ENCODE assay signal across 8 cellular contexts in genomic region chr17:47978324-47978723, GRCh38. TPM values are rescaled to one million over a fixed set of nuclear protein-coding genes. Genes with fewer than 3 reads are reported as not detected.
DNase-seq lines count a peak whose midpoint lies in the region; ATAC-seq, FAIRE-seq and TF ChIP-seq lines count a peak whose summit lies in the region.

No MANE protein-coding gene starts in this region.

- H3K27me3 ChIP-seq in breast epithelium (no peaks in the 10 kb centered on the region), keratinocyte (ENCODE audit: control insufficient read depth, extremely low read depth, insufficient read depth, low read length) (no peaks in the 10 kb centered on the region)

- no peak for FAIRE-seq in keratinocyte (lab: Jason Lieb, UNC)

- H3K9me3 ChIP-seq in breast epithelium: no peaks in the 10 kb centered on the region
- H3K9me3 ChIP-seq in keratinocyte (ENCODE audit: control insufficient read depth, low read depth, low read length): no peaks in the 10 kb centered on the region

- H3K36me3 ChIP-seq in breast epithelium: no peaks in the 10 kb centered on the region
- H3K36me3 ChIP-seq in keratinocyte (ENCODE audit: control insufficient read depth in 2 of 2, extremely low read depth in 1 of 2, insufficient read depth in 2 of 2, low read length in 2 of 2): peaks cover 33 to 49% of the 10 kb centered on the region in 2 experiments

- H4K20me1 ChIP-seq in keratinocyte (ENCODE audit: control insufficient read depth, extremely low read depth, insufficient read depth, low read length): no peaks in the 10 kb centered on the region

- TF ChIP-seq CTCF in breast epithelium (IDR thresholded peaks at IDR 0.05): peak; percentile 29 to 65 (median 52)
- TF ChIP-seq CTCF in keratinocyte (optimal IDR thresholded peaks at IDR 0.05 in 1 of 3, IDR thresholded peaks at IDR 0.05 in 1 of 3, conservative IDR thresholded peaks at IDR 0.05 in 1 of 3; ENCODE audit: extremely low read depth in 1 of 3, insufficient read depth in 2 of 3, low read length in 3 of 3): peak; percentile 59 to 84 (median 71)

- dilution Hi-C loops in keratinocyte (cut with MboI; ENCODE audit: extremely low pct_ligation_motif_present, low sequenced_read_pairs): no loop called here

- H3K4me3 ChIP-seq in breast epithelium (no peak overlapping the region), keratinocyte (ENCODE audit: control insufficient read depth in 2 of 3, extremely low read depth in 1 of 3, insufficient read depth in 2 of 3, low read depth in 1 of 3, low read length in 3 of 3) (no peak overlapping the region)

- H3K9me1 ChIP-seq in keratinocyte (ENCODE audit: control insufficient read depth, extremely low read depth, insufficient read depth, low read length): no peaks in the 10 kb centered on the region

- H3K4me1 ChIP-seq in breast epithelium (no peaks in the 10 kb centered on the region), keratinocyte (ENCODE audit: control insufficient read depth, extremely low read depth, insufficient read depth, low read length) (no peaks in the 10 kb centered on the region)

- no peak overlapping the region for H2AFZ ChIP-seq in keratinocyte (ENCODE audit: control insufficient read depth, low read length)

- H3K4me2 ChIP-seq in keratinocyte (ENCODE audit: control insufficient read depth, extremely low read depth, insufficient read depth, low read depth, low read length): no peak overlapping the region

- no peak for TF ChIP-seq POLR2A in breast epithelium (IDR thresholded peaks at IDR 0.05)

- DNase-seq in DMS79 treated with DMSO at 0.1 percent for 48 hours (lab: John Stamatoyannopoulos, UW) (peak; percentile 18), DMS79 (lab: John Stamatoyannopoulos, UW) (no peak), NCI-H146 (lab: John Stamatoyannopoulos, UW) (peak; percentile 67), UCSD-AML1 (lab: John Stamatoyannopoulos, UW; ENCODE audit: unreplicated experiment) (peak; percentile 52), breast epithelium (ENCODE audit: low spot score in 2 of 2) (no peak), keratinocyte (ENCODE audit: low read depth, low spot score) (no peak)
- peak in 2 of 3 donors; percentile 5 to 21 for DNase-seq in stimulated activated CD4-positive, alpha-beta T cell treated with anti-CD3 and anti-CD28 coated beads, TNF-alpha, amount 100 ng/mL, for 1 hour (ENCODE audit: low read depth in 3 of 3, low spot score in 1 of 3)

- H3K27ac ChIP-seq in breast epithelium: no peak overlapping the region
- no peak overlapping the region for H3K27ac ChIP-seq in keratinocyte (ENCODE audit: control insufficient read depth, insufficient read depth, low read length)

- intact Hi-C loops in breast epithelium (cut with DNase I; ENCODE audit: low total_unique reads): no loop called here

- H3K9ac ChIP-seq in keratinocyte (ENCODE audit: control insufficient read depth, extremely low read depth, insufficient read depth, low read length): no peak overlapping the region

- H3K79me2 ChIP-seq in keratinocyte (ENCODE audit: control insufficient read depth, insufficient read depth, low read length): no peaks in the 10 kb centered on the region

- ATAC-seq in HG03139 (IDR thresholded peaks at IDR 0.05; ENCODE audit: unreplicated experiment): no peak

RNA-seq across cellular contexts. Expression of gene CDK5RAP3, which starts 7.4 kb away (rescaled TPM):
- total RNA-seq in breast epithelium: 100 to 1,000 TPM; 121 to 198 (median 183) TPM
- polyA plus RNA-seq in keratinocyte: 62.7 to 79.4 TPM (median 63.9 TPM) in 3 replicates
- polyA plus RNA-seq in keratinocyte (2011; ENCODE audit: low read depth): 69.5 TPM
- 24.8 and 26.8 TPM in 2 replicates for polyA plus RNA-seq in keratinocyte (2011; cell fraction: cytosol; rRNA removed)
- 316 and 363 TPM in 2 replicates for polyA plus RNA-seq in keratinocyte (2011; cell fraction: nucleus; rRNA removed)
- 58.2 and 79.6 TPM in 2 replicates for polyA plus RNA-seq in keratinocyte (2012; ENCODE audit: low replicate concordance)
- 39.3 to 66.2 TPM (median 50.9 TPM) in 3 replicates for polyA minus RNA-seq in keratinocyte
- 18.8 TPM for polyA minus RNA-seq in keratinocyte (2011; cell fraction: cytosol; rRNA and poly(A)+ RNA removed)
- polyA minus RNA-seq in keratinocyte (2011; cell fraction: nucleus; rRNA and poly(A)+ RNA removed): 39.1 and 52.5 TPM in 2 replicates

RNA-seq across cellular contexts. Expression of gene PRR15L, which starts 20.6 kb away (rescaled TPM):
- 100 to 1,000 TPM in 1 of 3 donors, 10 to 100 TPM in 1, not detected in 1; 38.7 to 105 TPM for total RNA-seq in breast epithelium
- polyA plus RNA-seq in keratinocyte: 0.06 to 0.24 TPM (median 0.16 TPM) in 3 replicates
- polyA plus RNA-seq in keratinocyte (2011; ENCODE audit: low read depth): not detected
- polyA plus RNA-seq in keratinocyte (2011; cell fraction: cytosol; rRNA removed): 0.06 and 0.28 TPM in 2 replicates
- polyA plus RNA-seq in keratinocyte (2011; cell fraction: nucleus; rRNA removed): 0.15 and 0.19 TPM in 2 replicates
- 0.11 and 0.48 TPM in 2 replicates for polyA plus RNA-seq in keratinocyte (2012; ENCODE audit: low replicate concordance)
- polyA minus RNA-seq in keratinocyte: not detected in 3 replicates
- not detected for polyA minus RNA-seq in keratinocyte (2011; cell fraction: cytosol; rRNA and poly(A)+ RNA removed)
- polyA minus RNA-seq in keratinocyte (2011; cell fraction: nucleus; rRNA and poly(A)+ RNA removed): 0.78 TPM in 1 of 2 replicates, not detected in the other

RNA-seq across cellular contexts. Expression of gene PNPO, which starts 37.0 kb away (rescaled TPM):
- 10 to 100 TPM; 28.3 to 61.2 (median 34.7) TPM for total RNA-seq in breast epithelium
- 35.5 to 71.9 TPM (median 41.1 TPM) in 3 replicates for polyA plus RNA-seq in keratinocyte
- 5.4 TPM for polyA plus RNA-seq in keratinocyte (2011; ENCODE audit: low read depth)
- polyA plus RNA-seq in keratinocyte (2011; cell fraction: cytosol; rRNA removed): 41.4 and 45.0 TPM in 2 replicates
- 31.6 and 37.0 TPM in 2 replicates for polyA plus RNA-seq in keratinocyte (2011; cell fraction: nucleus; rRNA removed)
- 19.8 and 30.0 TPM in 2 replicates for polyA plus RNA-seq in keratinocyte (2012; ENCODE audit: low replicate concordance)
- 54.3 to 92.5 TPM (median 80.0 TPM) in 3 replicates for polyA minus RNA-seq in keratinocyte
- 65.0 TPM for polyA minus RNA-seq in keratinocyte (2011; cell fraction: cytosol; rRNA and poly(A)+ RNA removed)
- polyA minus RNA-seq in keratinocyte (2011; cell fraction: nucleus; rRNA and poly(A)+ RNA removed): 19.4 and 26.8 TPM in 2 replicates

RNA-seq across cellular contexts. Expression of gene COPZ2, which starts 59.3 kb away (rescaled TPM):
- total RNA-seq in breast epithelium: 10 to 100 TPM; 16.4 to 97.9 (median 23.3) TPM
- 11.1 to 18.0 TPM (median 12.5 TPM) in 3 replicates for polyA plus RNA-seq in keratinocyte
- 13.4 TPM for polyA plus RNA-seq in keratinocyte (2011; ENCODE audit: low read depth)
- polyA plus RNA-seq in keratinocyte (2011; cell fraction: cytosol; rRNA removed): 19.8 and 23.7 TPM in 2 replicates
- 14.8 and 16.3 TPM in 2 replicates for polyA plus RNA-seq in keratinocyte (2011; cell fraction: nucleus; rRNA removed)
- 16.5 and 17.2 TPM in 2 replicates for polyA plus RNA-seq in keratinocyte (2012; ENCODE audit: low replicate concordance)
- 7.2 to 11.6 TPM (median 9.0 TPM) in 3 replicates for polyA minus RNA-seq in keratinocyte
- 13.8 TPM for polyA minus RNA-seq in keratinocyte (2011; cell fraction: cytosol; rRNA and poly(A)+ RNA removed)
- 3.0 and 7.2 TPM in 2 replicates for polyA minus RNA-seq in keratinocyte (2011; cell fraction: nucleus; rRNA and poly(A)+ RNA removed)

Comparison
In these comparisons a context has a peak if more than half of its experiments do, and no peak if none do; other contexts are left out.
1. DNase-seq: peak in DMS79 treated with DMSO at 0.1 percent for 48 hours (single experiment), NCI-H146 (single experiment), UCSD-AML1 (single experiment) and stimulated activated CD4-positive, alpha-beta T cell treated with anti-CD3 and anti-CD28 coated beads, TNF-alpha, amount 100 ng/mL, for 1 hour (2 of 3); none in DMS79 (single experiment), breast epithelium (0 of 2) and keratinocyte (single experiment).